Comparison of ENCODE assay signal across 8 cellular contexts in genomic region chr22:23773247-23774113, GRCh38. TPM values are rescaled to one million over a fixed set of nuclear protein-coding genes. Genes with fewer than 3 reads are reported as not detected.
DNase-seq lines count a peak whose midpoint lies in the region; ATAC-seq and TF ChIP-seq lines count a peak whose summit lies in the region.

No MANE protein-coding gene starts in this region.

- H3K9me3 ChIP-seq in CD8-positive, alpha-beta memory T cell (ENCODE audit: low read length) = no peaks in the 10 kb centered on the region
- H3K9me3 ChIP-seq in neuron (ENCODE audit: low read length) = no peaks in the 10 kb centered on the region

- H3K36me3 Mint-ChIP-seq in CD8-positive, alpha-beta memory T cell = no peaks in the 10 kb centered on the region

- peak overlapping the region in 3 of 8 donors; percentile 1 to 9 (median 3) for H3K27ac Mint-ChIP-seq in CD8-positive, alpha-beta memory T cell

- no peaks in the 10 kb centered on the region for H3K27me3 ChIP-seq in CD8-positive, alpha-beta memory T cell (ENCODE audit: insufficient read depth, low read length, poor library complexity, severe bottlenecking)
- no peaks in the 10 kb centered on the region for H3K27me3 ChIP-seq in neuron (ENCODE audit: insufficient read depth, low read length)

- POLR2A ChIA-PET in CD8-positive, alpha-beta memory T cell (lab: Charles Lee) = interaction anchor here (1.3 kb wide), 2 partner anchors 14 to 84 kb away, joined by 4 read pairs; partner anchors contain the start of genes SLC2A11 and SMARCB1

- no peaks in the 10 kb centered on the region for H3K36me3 ChIP-seq in CD8-positive, alpha-beta memory T cell (ENCODE audit: insufficient read depth, low read length)
- no peaks in the 10 kb centered on the region for H3K36me3 ChIP-seq in neuron (ENCODE audit: insufficient read depth, low read length)

- peaks cover 8% of the 10 kb centered on the region for H3K4me1 ChIP-seq in CD8-positive, alpha-beta memory T cell (ENCODE audit: insufficient read depth, low read length)
- peaks cover 18% of the 10 kb centered on the region for H3K4me1 ChIP-seq in neuron (ENCODE audit: insufficient read depth, low read length)

- peaks cover 10 to 21% (median 11%) of the 10 kb centered on the region in 3 donors for H3K4me1 Mint-ChIP-seq in CD8-positive, alpha-beta memory T cell

- CTCF ChIA-PET in CD8-positive, alpha-beta memory T cell (lab: Charles Lee) = interaction anchor here (1.4 to 2.9 kb wide), 3 partner anchors 12 to 84 kb away, joined by 3 to 10 read pairs (median 4); partner anchors contain the start of gene SLC2A11

- no peak for ATAC-seq in HG03175 (IDR thresholded peaks at IDR 0.05; ENCODE audit: unreplicated experiment)

- no peak for TF ChIP-seq CTCF in epithelial cell of proximal tubule (conservative IDR thresholded peaks at IDR 0.05; ENCODE audit: low read depth, low read length)
- TF ChIP-seq CTCF in GM10266 (IDR thresholded peaks at IDR 0.05; ENCODE audit: control insufficient read depth, insufficient read depth, low read depth, missing control alignments) = no peak

- DNase-seq in CD8-positive, alpha-beta memory T cell = no peak
- DNase-seq in NCI-H748 (lab: John Stamatoyannopoulos, UW; ENCODE audit: unreplicated experiment) (peak; percentile 84), epithelial cell of proximal tubule (ENCODE audit: low read depth) (no peak), NCI-H82 treated with DMSO at 0.1 percent for 48 hours (lab: John Stamatoyannopoulos, UW; ENCODE audit: unreplicated experiment) (no peak), dermis blood vessel endothelial cell (no peak), GM10266 (ENCODE audit: extremely low spot score) (no peak)

- H3K4me3 ChIP-seq in CD8-positive, alpha-beta memory T cell (ENCODE audit: low read length) = no peak overlapping the region
- H3K4me3 ChIP-seq in epithelial cell of proximal tubule (ENCODE audit: low read depth, low read length) (peak overlapping the region; percentile 44), neuron (ENCODE audit: low read length) (peak overlapping the region; percentile 52)

- no peaks in the 10 kb centered on the region for H3K9me3 Mint-ChIP-seq in CD8-positive, alpha-beta memory T cell

- peak overlapping the region; percentile 18 to 72 (median 54) for H3K4me3 Mint-ChIP-seq in CD8-positive, alpha-beta memory T cell

- H3K27ac ChIP-seq in CD8-positive, alpha-beta memory T cell (ENCODE audit: low read depth, low read length) = no peak overlapping the region

- no peak overlapping the region for H2AFZ ChIP-seq in neuron (ENCODE audit: low read depth, low read length)

- no peaks in the 10 kb centered on the region for H3K27me3 Mint-ChIP-seq in CD8-positive, alpha-beta memory T cell

RNA-seq across cellular contexts. Expression of gene MMP11, which starts 0.8 kb away (rescaled TPM):
- total RNA-seq in CD8-positive, alpha-beta memory T cell = 1 to 10 TPM in 1 of 2 experiments, under 1 TPM in 1; 0.90 to 1.6 TPM
- 1.9 TPM for polyA plus RNA-seq in CD8-positive, alpha-beta memory T cell
- total RNA-seq in epithelial cell of proximal tubule = 11.4 and 22.3 TPM in 2 replicates
- total RNA-seq in dermis blood vessel endothelial cell = 4.4 and 7.3 TPM in 2 replicates

RNA-seq across cellular contexts. Expression of gene CHCHD10, which starts 5.7 kb away (rescaled TPM):
- total RNA-seq in CD8-positive, alpha-beta memory T cell = 100 to 1,000 TPM; 172 to 186 TPM
- 34.0 TPM for polyA plus RNA-seq in CD8-positive, alpha-beta memory T cell
- 5.7 and 37.1 TPM in 2 replicates for total RNA-seq in epithelial cell of proximal tubule
- total RNA-seq in dermis blood vessel endothelial cell = 2.6 and 9.6 TPM in 2 replicates

RNA-seq across cellular contexts. Expression of gene C22orf15, which starts 10.7 kb away (rescaled TPM):
- under 1 TPM; 0.81 to 0.93 TPM for total RNA-seq in CD8-positive, alpha-beta memory T cell
- polyA plus RNA-seq in CD8-positive, alpha-beta memory T cell = 0.75 TPM
- 0.36 and 2.1 TPM in 2 replicates for total RNA-seq in epithelial cell of proximal tubule
- total RNA-seq in dermis blood vessel endothelial cell = 0.14 TPM in 1 of 2 replicates, not detected in the other

RNA-seq across cellular contexts. Expression of gene SMARCB1, which starts 13.3 kb away (rescaled TPM):
- 100 to 1,000 TPM; 113 to 120 TPM for total RNA-seq in CD8-positive, alpha-beta memory T cell
- polyA plus RNA-seq in CD8-positive, alpha-beta memory T cell = 40.4 TPM
- 150 and 173 TPM in 2 replicates for total RNA-seq in epithelial cell of proximal tubule
- 24.5 and 45.8 TPM in 2 replicates for total RNA-seq in dermis blood vessel endothelial cell

RNA-seq across cellular contexts. Expression of gene VPREB3, which starts 19.3 kb away (rescaled TPM):
- total RNA-seq in CD8-positive, alpha-beta memory T cell = not detected
- polyA plus RNA-seq in CD8-positive, alpha-beta memory T cell = not detected
- not detected in 2 replicates for total RNA-seq in epithelial cell of proximal tubule
- total RNA-seq in dermis blood vessel endothelial cell = not detected in 2 replicates
